Comparison of ENCODE assay signal across 31 cellular contexts in the genomic region with DNA sequence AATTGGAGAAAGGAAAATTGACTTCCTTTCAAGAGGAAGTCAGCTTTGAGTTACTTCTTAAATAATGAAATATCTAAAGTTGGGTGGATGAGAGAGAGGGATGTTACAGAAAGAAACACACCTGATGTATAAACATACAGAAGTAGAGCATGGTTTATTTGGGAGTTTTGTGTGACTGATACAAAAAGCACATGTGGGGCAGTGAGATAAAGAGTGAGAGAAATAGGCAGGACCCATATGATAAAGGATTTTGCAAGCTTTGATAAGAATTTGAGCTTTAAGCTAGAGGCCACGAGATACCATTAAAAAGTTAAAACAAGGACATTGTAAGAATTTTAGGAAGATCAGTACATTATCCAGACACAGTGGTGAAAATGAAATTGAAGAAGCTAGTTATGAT.
"Had no signal": no experiment of that assay in that cellular context is flagged by ENCODE, and none has a peak within 500 bp of the region (broad histone marks: within the 10 kb centered on the region; RNA-seq: fewer than 3 reads in every experiment).

No MANE protein-coding gene starts in this region.

- FAIRE-seq: TTC549 had no signal

- H3K4me1 ChIP-seq: ascending aorta had no signal

- ATAC-seq: activated CD4-positive, alpha-beta T cell treated with anti-CD3 and anti-CD28 coated beads for 36 hours; activated CD4-positive, CD25-positive, alpha-beta regulatory T cell treated with anti-CD3 and anti-CD28 coated beads, Interleukin-2, amount 50 U/mL, for 24 hours; activated CD8-positive, alpha-beta memory T cell treated with anti-CD3 and anti-CD28 coated beads, Interleukin-2, amount 10 ng/mL, durations not matched to agents 7 days and 5 days; activated CD8-positive, alpha-beta T cell treated with anti-CD3 and anti-CD28 coated beads, Interleukin-2, amount 10 ng/mL, durations not matched to agents 7 days and 5 days; activated naive CD8-positive, alpha-beta T cell treated with anti-CD3 and anti-CD28 coated beads, Interleukin-2, amount 50 U/mL, for 24 hours; WTC11 had no signal

- H3K36me3 ChIP-seq: ascending aorta, WERI-Rb-1 had no signal

- H3K27me3 ChIP-seq: ascending aorta had no signal

- DNase-seq: activated CD4-positive, alpha-beta memory T cell treated with anti-CD3 and anti-CD28 coated beads, Interleukin-2, amount 10 ng/mL, durations not matched to agents 7 days and 5 days; activated CD4-positive, alpha-beta T cell treated with anti-CD3 and anti-CD28 coated beads for 1 hour; activated CD4-positive, alpha-beta T cell treated with anti-CD3 and anti-CD28 coated beads for 36 hours; activated CD4-positive, alpha-beta T cell treated with anti-CD3 and anti-CD28 coated beads for 48 hours; activated CD4-positive, alpha-beta T cell treated with anti-CD3 and anti-CD28 coated beads, Interleukin-2, amount 10 ng/mL, durations not matched to agents 7 days and 5 days; activated CD4-positive, alpha-beta T cell treated with anti-CD3 and anti-CD28 coated beads, Interleukin-2, amount 50 U/mL, for 48 hours; activated CD4-positive, CD25-positive, alpha-beta regulatory T cell; activated CD8-positive, alpha-beta memory T cell treated with anti-CD3 and anti-CD28 coated beads for 24 hours; activated CD8-positive, alpha-beta memory T cell treated with anti-CD3 and anti-CD28 coated beads, Interleukin-2, amount 10 ng/mL, durations not matched to agents 7 days and 5 days; activated CD8-positive, alpha-beta memory T cell treated with anti-CD3 and anti-CD28 coated beads, Interleukin-2, amount 50 U/mL, for 48 hours; activated CD8-positive, alpha-beta T cell treated with anti-CD3 and anti-CD28 coated beads, Interleukin-2, amount 10 ng/mL, durations not matched to agents 7 days and 5 days; activated effector memory CD4-positive, alpha-beta T cell treated with Interleukin-2 at 50 U/mL for 16 hours; activated gamma-delta T cell; activated naive CD4-positive, alpha-beta T cell treated with anti-CD3 and anti-CD28 coated beads, Interleukin-2, amount 10 ng/mL, durations not matched to agents 7 days and 5 days; activated naive CD4-positive, alpha-beta T cell treated with Interleukin-2 at 50 U/mL for 16 hours; activated naive CD8-positive, alpha-beta T cell treated with anti-CD3 and anti-CD28 coated beads, Interleukin-2, amount 10 ng/mL, durations not matched to agents 7 days and 5 days; activated naive CD8-positive, alpha-beta T cell treated with anti-CD3 and anti-CD28 coated beads, Interleukin-2, amount 50 U/mL, for 24 hours; activated T-cell treated with anti-CD3 and anti-CD28 coated beads, Interleukin-2, amount 50 U/mL, for 24 hours; activated T-cell treated with anti-CD3 and anti-CD28 coated beads, Interleukin-2, amount 50 U/mL, for 48 hours; amygdala; anterior cingulate cortex; central memory CD4-positive, alpha-beta T cell; SW 1271; T-helper 1 cell; T-helper 2 cell; T-helper 9 cell; WERI-Rb-1 had no signal

- H3K9me3 ChIP-seq: ascending aorta had no signal

- H3K4me3 ChIP-seq: ascending aorta had no signal

- H3K27ac ChIP-seq: ascending aorta, WERI-Rb-1 had no signal
